Comparison of ENCODE assay signal across 17 cellular contexts in genomic region chr11:129275825-129276224, GRCh38.
"Had no signal": no experiment of that assay in that cellular context is flagged by ENCODE, and none has a peak within 500 bp of the region (broad histone marks: within the 10 kb centered on the region; RNA-seq: fewer than 3 reads in every experiment).

No MANE protein-coding gene starts in this region.

- ATAC-seq: activated naive CD4-positive, alpha-beta T cell treated with anti-CD3 and anti-CD28 coated beads, Interleukin-2, amount 50 U/mL, for 72 hours; right cardiac atrium; upper lobe of right lung had no signal

- DNase-seq: activated CD4-positive, alpha-beta T cell treated with anti-CD3 and anti-CD28 coated beads, Interleukin-2, amount 50 U/mL, for 4 hours; activated effector memory CD4-positive, alpha-beta T cell treated with Interleukin-2 at 50 U/mL for 16 hours; activated T-cell treated with anti-CD3 and anti-CD28 coated beads, Interleukin-2, amount 50 U/mL, for 1 hour; amygdala; cerebellar nuclear complex; endodermal cell; erythroblast; immature natural killer cell; left ventricle myocardium inferior; mesenchymal stem cell; right cardiac atrium; spleen; stimulated activated CD4-positive, alpha-beta T cell treated with anti-CD3 and anti-CD28 coated beads, Interleukin-2, amount 100 ng/mL, for 24 hours; stimulated activated naive CD4-positive, alpha-beta T cell; substantia nigra; upper lobe of right lung had no signal

- H3K27ac Mint-ChIP-seq: activated naive CD4-positive, alpha-beta T cell treated with anti-CD3 and anti-CD28 coated beads, Interleukin-2, amount 50 U/mL, for 72 hours; endodermal cell; immature natural killer cell had no signal

- H3K36me3 Mint-ChIP-seq: activated naive CD4-positive, alpha-beta T cell treated with anti-CD3 and anti-CD28 coated beads, Interleukin-2, amount 50 U/mL, for 72 hours; immature natural killer cell had no signal

- H3K27me3 ChIP-seq: upper lobe of right lung had no signal

- H3K9me3 ChIP-seq: left ventricle myocardium inferior, spleen, upper lobe of right lung had no signal

- H3K4me3 ChIP-seq: left ventricle myocardium inferior, spleen, upper lobe of right lung had no signal

- H3K4me3 Mint-ChIP-seq: endodermal cell, immature natural killer cell had no signal

- H3K36me3 ChIP-seq: left ventricle myocardium inferior, spleen, upper lobe of right lung had no signal

- H3K27ac ChIP-seq: left ventricle myocardium inferior, spleen, upper lobe of right lung had no signal

- H3K9me3 Mint-ChIP-seq: activated naive CD4-positive, alpha-beta T cell treated with anti-CD3 and anti-CD28 coated beads, Interleukin-2, amount 50 U/mL, for 72 hours; endodermal cell; immature natural killer cell had no signal
